In genomic region chr4:6032249-6033244, GRCh38 we compare ENCODE assay signal across 13 cellular contexts. TPM values are rescaled to one million over a fixed set of nuclear protein-coding genes. Genes with fewer than 3 reads are reported as not detected.
DNase-seq lines count a peak whose midpoint lies in the region; ATAC-seq, FAIRE-seq and TF ChIP-seq lines count a peak whose summit lies in the region.
"Had no signal": no experiment of that assay in that cellular context is flagged by ENCODE, and none has a peak within 500 bp of the region (broad histone marks: within the 10 kb centered on the region; RNA-seq: fewer than 3 reads in every experiment).

No MANE protein-coding gene starts in this region.

- H3K4me3 ChIP-seq in SK-N-SH (ENCODE audit: low read depth in 2 of 2, low read length in 1 of 2) (no peak overlapping the region), thyroid gland (replicated peaks in 1 of 3) (no peak overlapping the region)
- H3K4me3 ChIP-seq: left ventricle myocardium inferior had no signal

- no peaks in the 10 kb centered on the region for H4K20me1 ChIP-seq in SK-N-SH (ENCODE audit: insufficient read depth)

- H3K4me1 ChIP-seq in SK-N-SH (ENCODE audit: control insufficient read depth in 1 of 2, insufficient read depth in 2 of 2, low read depth in 1 of 2, low read length in 1 of 2) (peaks cover 0 to 15% of the 10 kb centered on the region in 2 experiments; a peak in 1 of 4 replicates), thyroid gland (peaks cover 22 to 24% of the 10 kb centered on the region in 2 donors)
- H3K4me1 ChIP-seq: left ventricle myocardium inferior had no signal

- TF ChIP-seq CTCF in SK-N-SH (IDR thresholded peaks at IDR 0.05) (no peak), VCaP (conservative IDR thresholded peaks at IDR 0.05) (peak; percentile 44), thyroid gland (IDR thresholded peaks at IDR 0.05) (peak in 5 of 6 experiments; percentile 21 to 99 (median 86))

- peak overlapping the region in 1 of 2 experiments; percentile 47; a peak in 1 of 4 replicates for H3K27ac ChIP-seq in SK-N-SH (ENCODE audit: low read depth in 2 of 2, low read length in 1 of 2)
- H3K27ac ChIP-seq in VCaP, result no peak overlapping the region
- H3K27ac ChIP-seq in thyroid gland, result peak overlapping the region; percentile 79 to 92 (median 89)
- H3K27ac ChIP-seq: left ventricle myocardium inferior, WERI-Rb-1 had no signal

- no peak for TF ChIP-seq POLR2A in thyroid gland (IDR thresholded peaks at IDR 0.05)

- H2AFZ ChIP-seq in SK-N-SH (ENCODE audit: low read depth), result no peak overlapping the region

- TF ChIP-seq RAD21 in SK-N-SH (IDR thresholded peaks at IDR 0.05; ENCODE audit: low read length), result peak; percentile 54

- 30% methylated on average over 11 of the region's 11 CpGs for WGBS in SK-N-SH (ENCODE audit: low lambda C conversion rate)
- 33 to 43% methylated on average over 11 of the region's 11 CpGs for WGBS in thyroid gland, 2 donors

- no peak overlapping the region for H3K4me2 ChIP-seq in SK-N-SH

- H3K36me3 ChIP-seq in SK-N-SH (replicated peaks in 1 of 2; ENCODE audit: control insufficient read depth in 1 of 2, insufficient read depth in 2 of 2, low read length in 1 of 2), result no peaks in the 10 kb centered on the region
- no peaks in the 10 kb centered on the region for H3K36me3 ChIP-seq in thyroid gland
- H3K36me3 ChIP-seq: left ventricle myocardium inferior, WERI-Rb-1 had no signal

- no peak for TF ChIP-seq EP300 in SK-N-SH (IDR thresholded peaks at IDR 0.05; ENCODE audit: borderline replicate concordance in 1 of 2, low read depth in 1 of 2, low read length in 1 of 2)

- no peak for FAIRE-seq in RCC 7860 (lab: Jason Lieb, UNC)

- POLR2A ChIA-PET in SK-N-SH (lab: Yijun Ruan, JAX), result no interaction called here

- intact Hi-C loops in thyroid gland (cut with DNase I), result loop anchor here (5.0 kb wide), 1 partner anchor 55 kb away; no protein-coding TSS in a partner anchor

- H3K27ac Mint-ChIP-seq in immature natural killer cell, result no peak overlapping the region

- H3K9me3 ChIP-seq in SK-N-SH, result no peaks in the 10 kb centered on the region
- no peaks in the 10 kb centered on the region for H3K9me3 ChIP-seq in thyroid gland
- H3K9me3 ChIP-seq: left ventricle myocardium inferior had no signal

- H3K79me2 ChIP-seq in SK-N-SH (ENCODE audit: insufficient read depth), result no peaks in the 10 kb centered on the region

- H3K36me3 Mint-ChIP-seq in immature natural killer cell, result peaks cover 0 to 3% (median 3%) of the 10 kb centered on the region in 3 donors

- H3K27me3 ChIP-seq in SK-N-SH (ENCODE audit: insufficient read depth), result no peaks in the 10 kb centered on the region
- no peaks in the 10 kb centered on the region for H3K27me3 ChIP-seq in thyroid gland

- no peak overlapping the region for H3K4me3 Mint-ChIP-seq in immature natural killer cell

- no peaks in the 10 kb centered on the region for H3F3A ChIP-seq in SK-N-SH (replicated peaks; ENCODE audit: insufficient read depth)

- no peak overlapping the region for H3K9ac ChIP-seq in SK-N-SH

- DNase-seq in SK-N-SH (no peak), kidney glomerular epithelial cell (lab: John Stamatoyannopoulos, UW) (peak; percentile 44), thyroid gland (peak; percentile 90 to 91), RCC 7860 (ENCODE audit: low spot score) (no peak), immature natural killer cell (no peak)
- DNase-seq: GF-D8, left ventricle myocardium inferior, WERI-Rb-1 had no signal

- no peaks in the 10 kb centered on the region for H3K9me2 ChIP-seq in SK-N-SH

- H3K9me3 Mint-ChIP-seq in immature natural killer cell, result no peaks in the 10 kb centered on the region

- ATAC-seq in SK-N-SH treated with all-trans-retinoic acid at 6 μM for 48 hours (no peak), HG02938 (IDR thresholded peaks at IDR 0.05; ENCODE audit: unreplicated experiment) (no peak)

- no peaks in the 10 kb centered on the region for H3K4me1 Mint-ChIP-seq in immature natural killer cell

- peaks cover 3 to 5% (median 3%) of the 10 kb centered on the region in 3 donors for H3K27me3 Mint-ChIP-seq in immature natural killer cell (ENCODE audit: low read depth in 3 of 3)

- CTCF ChIA-PET in SK-N-SH (lab: Yijun Ruan, JAX), result interaction anchor here (0.6 to 4.6 kb wide), 11 partner anchors 8 to 295 kb away, joined by 3 to 38 read pairs (median 4); no protein-coding TSS in a partner anchor

TF ChIP-seq in SK-N-SH, 30 proteins besides CTCF, POLR2A, EP300 and RAD21:
- TF ChIP-seq RXRA (IDR thresholded peaks at IDR 0.05; ENCODE audit: borderline replicate concordance, low read depth), result no peak
- TF ChIP-seq TCF12 (IDR thresholded peaks at IDR 0.05), result no peak
- peak; percentile 17; the same call in 1 of the 2 replicates for TF ChIP-seq SMC3 (IDR thresholded peaks at IDR 0.05; ENCODE audit: low read depth, low read length)
TF ChIP-seq in SK-N-SH: peak in this region for 1.

TF ChIP-seq in SK-N-SH treated with all-trans-retinoic acid at 6 μM for 48 hours, 23 proteins besides CTCF, POLR2A, EP300 and RAD21:
- TF ChIP-seq ARNTL (CRISPR knock-in tag; IDR thresholded peaks at IDR 0.05; ENCODE audit: borderline replicate concordance, low read depth) (no peak), ZNF565 (CRISPR knock-in tag; conservative IDR thresholded peaks at IDR 0.05; ENCODE audit: low read depth) (no peak), CSDC2 (CRISPR knock-in tag; IDR thresholded peaks at IDR 0.05) (no peak), GLIS3 (CRISPR knock-in tag; IDR thresholded peaks at IDR 0.05) (no peak), ZFP30 (CRISPR knock-in tag; IDR thresholded peaks at IDR 0.05) (no peak), OSR1 (CRISPR knock-in tag; IDR thresholded peaks at IDR 0.05) (no peak), ZNF70 (CRISPR knock-in tag; IDR thresholded peaks at IDR 0.05) (no peak), TSHZ2 (CRISPR knock-in tag; IDR thresholded peaks at IDR 0.05) (no peak), RARB (CRISPR knock-in tag; IDR thresholded peaks at IDR 0.05) (no peak), ESRRG (CRISPR knock-in tag; IDR thresholded peaks at IDR 0.05) (no peak), SNAI2 (CRISPR knock-in tag; IDR thresholded peaks at IDR 0.05) (no peak)

RNA-seq across cellular contexts. Expression of gene C4orf50, which starts 14.3 kb away (rescaled TPM):
- under 0.01 and 0.03 TPM in 2 replicates for polyA plus RNA-seq in SK-N-SH (2012; rRNA removed)
- polyA plus RNA-seq in SK-N-SH (2012; cell fraction: cytosol; rRNA removed), result 0.01 and 0.03 TPM in 2 replicates
- polyA plus RNA-seq in SK-N-SH (2012; cell fraction: nucleus; rRNA removed), result 0.04 and 0.05 TPM in 2 replicates
- total RNA-seq in thyroid gland, result under 1 TPM in 3 of 4 donors, not detected in 1; 0.11 to 0.15 (median 0.13) TPM
- polyA plus RNA-seq in immature natural killer cell, result under 1 TPM in 1 of 3 donors, not detected in 2; 0.04 TPM
- total RNA-seq: A673, left ventricle myocardium inferior, LHCN-M2 had no signal

Comparison
In these comparisons a context has a peak if more than half of its experiments do, and no peak if none do; other contexts are left out.
1. DNase-seq: peak in kidney glomerular epithelial cell (single experiment) and thyroid gland (2 of 2); none in SK-N-SH (single experiment), RCC 7860 (single experiment) and immature natural killer cell (0 of 3).